16 cellular contexts compared by ENCODE assay signal in the genomic region with DNA sequence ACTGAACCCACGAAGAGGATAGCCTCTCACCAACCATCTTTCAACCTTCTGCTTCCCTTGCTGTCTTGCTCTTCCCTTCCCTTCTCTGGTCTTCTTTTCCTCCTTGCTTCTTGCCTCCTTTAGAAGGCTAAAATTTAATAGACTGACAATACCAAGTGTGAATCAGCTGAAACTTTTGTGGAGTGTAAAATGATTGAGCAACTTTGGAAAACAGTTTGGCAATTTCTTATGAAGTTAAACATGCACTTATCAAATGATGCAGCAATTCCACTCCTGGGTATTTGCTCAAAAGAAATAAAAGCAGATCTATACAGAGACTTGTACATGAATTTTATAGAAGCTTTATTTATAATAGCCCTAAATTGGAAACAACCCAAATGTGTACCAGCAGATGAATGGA. TPM values are rescaled to one million over a fixed set of nuclear protein-coding genes. Genes with fewer than 3 reads are reported as not detected.
"Had no signal": no experiment of that assay in that cellular context is flagged by ENCODE, and none has a peak within 500 bp of the region (broad histone marks: within the 10 kb centered on the region; RNA-seq: fewer than 3 reads in every experiment).

No MANE protein-coding gene starts in this region.

- H3K36me3 ChIP-seq: esophagus squamous epithelium, neutrophil, thyroid gland had no signal

- H3K27me3 ChIP-seq: hepatocyte, thyroid gland had no signal

- H3K4me3 ChIP-seq: coronary artery, esophagus squamous epithelium, hepatocyte, mucosa of descending colon, thyroid gland had no signal

- H3K9ac ChIP-seq: parathyroid adenoma had no signal

- DNase-seq: activated CD4-positive, alpha-beta T cell treated with anti-CD3 and anti-CD28 coated beads, Interleukin-2, amount 50 U/mL, for 48 hours; activated naive CD4-positive, alpha-beta T cell treated with Interleukin-2 at 50 U/mL for 16 hours; caudate nucleus; esophagus squamous epithelium; mucosa of descending colon; naive thymus-derived CD4-positive, alpha-beta T cell; stimulated activated CD4-positive, alpha-beta T cell treated with anti-CD3 and anti-CD28 coated beads, Interleukin-2, amount 100 ng/mL, for 48 hours; thyroid gland had no signal

- H3K9me3 ChIP-seq: esophagus squamous epithelium, mucosa of descending colon, neutrophil, thyroid gland had no signal

- H3K27ac ChIP-seq: coronary artery, esophagus squamous epithelium, hepatocyte, neutrophil, parathyroid adenoma, thyroid gland had no signal

- H3K4me1 ChIP-seq: esophagus squamous epithelium, parathyroid adenoma, thyroid gland had no signal

RNA-seq across cellular contexts. Expression of a gene that starts 3.3 kb away (rescaled TPM):
- total RNA-seq: esophagus squamous epithelium, hepatocyte, left lobe of liver had no signal

RNA-seq across cellular contexts. Expression of a gene that starts 20.2 kb away (rescaled TPM):
- total RNA-seq: activated T-helper 17 cell treated with anti-CD3 and anti-CD28 coated beads, Interleukin-2, amount 50 U/mL, for 72 hours; esophagus squamous epithelium; hepatocyte; mucosa of descending colon; skeletal muscle tissue; T-helper 1 cell treated with Interleukin-12 subunit alpha and Interleukin-12 subunit beta and Interleukin-4 antibody, amounts not matched to agents 30 ng/mL and 1 ng/mL, for 36 hours had no signal

RNA-seq across cellular contexts. Expression of a gene that starts 38.1 kb away (rescaled TPM):
- total RNA-seq: skeletal muscle tissue had no signal

RNA-seq across cellular contexts. Expression of a gene that starts 50.0 kb away (rescaled TPM):
- total RNA-seq: activated T-helper 17 cell treated with anti-CD3 and anti-CD28 coated beads, Interleukin-2, amount 50 U/mL, for 72 hours; esophagus squamous epithelium; hepatocyte; left lobe of liver; mucosa of descending colon; naive thymus-derived CD4-positive, alpha-beta T cell; skeletal muscle tissue; T-helper 1 cell treated with Interleukin-12 subunit alpha and Interleukin-12 subunit beta and Interleukin-4 antibody, amounts not matched to agents 30 ng/mL and 1 ng/mL, for 36 hours had no signal
